In genomic region chr19:1936430-1936829, GRCh38 we compare ENCODE assay signal across 13 cellular contexts. TPM values are rescaled to one million over a fixed set of nuclear protein-coding genes. Genes with fewer than 3 reads are reported as not detected.
A peak's percentile ranks its signal among the peaks of the same experiment; 100 is the strongest.
DNase-seq lines count a peak whose midpoint lies in the region; ATAC-seq and TF ChIP-seq lines count a peak whose summit lies in the region.
"Had no signal": no experiment of that assay in that cellular context is flagged by ENCODE, and none has a peak within 500 bp of the region (broad histone marks: within the 10 kb centered on the region; RNA-seq: fewer than 3 reads in every experiment).

No MANE protein-coding gene starts in this region.

- 90% methylated on average over 3 of the region's 3 CpGs for WGBS in hepatocyte (ENCODE audit: low lambda C conversion rate, missing lambda C conversion rate)

- H3K4me1 Mint-ChIP-seq in natural killer cell: peaks cover 11 to 33% of the 10 kb centered on the region in 2 donors
- peaks cover 15 to 22% of the 10 kb centered on the region in 2 donors for H3K4me1 Mint-ChIP-seq in natural killer cell treated with Interleukin-12 subunit alpha and Interleukin-12 subunit beta and Interleukin-15 and Interleukin-18, amount 100 ng/mL, for 72 hours (ENCODE audit: low read depth in 2 of 2)

- TF ChIP-seq POLR2A in vagina (IDR thresholded peaks at IDR 0.05): no peak

- DNase-seq in natural killer cell: no peak
- no peak for DNase-seq in natural killer cell treated with Interleukin-12 subunit alpha and Interleukin-12 subunit beta and Interleukin-15 and Interleukin-18, amount 100 ng/mL, for 72 hours (ENCODE audit: low spot score)
- DNase-seq in hepatocyte (ENCODE audit: low spot score): no peak
- no peak for DNase-seq in vagina (ENCODE audit: extremely low spot score in 2 of 2)
- no peak for DNase-seq in HK-2 (ENCODE audit: unreplicated experiment)
- DNase-seq: activated CD4-positive, CD25-positive, alpha-beta regulatory T cell; activated effector memory CD4-positive, alpha-beta T cell treated with anti-CD3 and anti-CD28 coated beads, Interleukin-2, amount 50 U/mL, for 16 hours; cortex of kidney; MG63; NCI-H1694 treated with DMSO at 0.1 percent for 48 hours; NCI-H446 treated with DMSO at 0.1 percent for 48 hours had no signal

- peaks cover 1% of the 10 kb centered on the region for H3K79me2 ChIP-seq in hepatocyte

- no peaks in the 10 kb centered on the region for H3K9me3 Mint-ChIP-seq in natural killer cell
- H3K9me3 Mint-ChIP-seq in natural killer cell treated with Interleukin-12 subunit alpha and Interleukin-12 subunit beta and Interleukin-15 and Interleukin-18, amount 100 ng/mL, for 72 hours: peaks cover 3% of the 10 kb centered on the region

- no peak overlapping the region for H3K4me2 ChIP-seq in hepatocyte

- H3K4me1 ChIP-seq in hepatocyte (ENCODE audit: insufficient read depth): peaks cover 10% of the 10 kb centered on the region
- peaks cover 15% of the 10 kb centered on the region for H3K4me1 ChIP-seq in vagina

- H3K4me3 ChIP-seq in hepatocyte (no peak overlapping the region), vagina (no peak overlapping the region)
- H3K4me3 ChIP-seq: lung, MG63 had no signal

- H3K4me3 Mint-ChIP-seq in natural killer cell: peak overlapping the region; percentile 18
- no peak overlapping the region for H3K4me3 Mint-ChIP-seq in natural killer cell treated with Interleukin-12 subunit alpha and Interleukin-12 subunit beta and Interleukin-15 and Interleukin-18, amount 100 ng/mL, for 72 hours

- peak overlapping the region; percentile 51 for H3K27ac ChIP-seq in hepatocyte
- peak overlapping the region; percentile 20 for H3K27ac ChIP-seq in vagina

- H4K20me1 ChIP-seq in hepatocyte (ENCODE audit: insufficient read depth, poor library complexity, severe bottlenecking): no peaks in the 10 kb centered on the region

- H3K27me3 Mint-ChIP-seq in natural killer cell (ENCODE audit: low read depth in 2 of 2): peaks cover 0 to 3% of the 10 kb centered on the region in 2 donors
- H3K27me3 Mint-ChIP-seq in natural killer cell treated with Interleukin-12 subunit alpha and Interleukin-12 subunit beta and Interleukin-15 and Interleukin-18, amount 100 ng/mL, for 72 hours: no peaks in the 10 kb centered on the region

- H3K9me2 ChIP-seq in hepatocyte (replicated peaks; ENCODE audit: insufficient read depth): no peaks in the 10 kb centered on the region

- H3K36me3 ChIP-seq in hepatocyte (replicated peaks; ENCODE audit: insufficient read depth, low read depth) (no peaks in the 10 kb centered on the region), vagina (no peaks in the 10 kb centered on the region)
- H3K36me3 ChIP-seq: MG63 had no signal

- intact Hi-C loops in natural killer cell (cut with micrococcal nuclease) (no loop called here), vagina (cut with DNase I) (no loop called here)

- no peak overlapping the region for H2AFZ ChIP-seq in hepatocyte

- no peaks in the 10 kb centered on the region for H3K36me3 Mint-ChIP-seq in natural killer cell
- no peaks in the 10 kb centered on the region for H3K36me3 Mint-ChIP-seq in natural killer cell treated with Interleukin-12 subunit alpha and Interleukin-12 subunit beta and Interleukin-15 and Interleukin-18, amount 100 ng/mL, for 72 hours

- H3K27me3 ChIP-seq in hepatocyte: no peaks in the 10 kb centered on the region
- no peaks in the 10 kb centered on the region for H3K27me3 ChIP-seq in vagina
- H3K27me3 ChIP-seq: MG63 had no signal

- no peak for TF ChIP-seq CTCF in natural killer cell (IDR thresholded peaks at IDR 0.05)
- no peak for TF ChIP-seq CTCF in hepatocyte (IDR thresholded peaks at IDR 0.05; ENCODE audit: poor library complexity)
- no peak for TF ChIP-seq CTCF in vagina (IDR thresholded peaks at IDR 0.05)

- ATAC-seq in natural killer cell (no peak), GM21423 (IDR thresholded peaks at IDR 0.05; ENCODE audit: unreplicated experiment) (no peak)
- ATAC-seq in natural killer cell treated with Interleukin-12 subunit alpha and Interleukin-12 subunit beta and Interleukin-15 and Interleukin-18, amount 100 ng/mL, for 72 hours: no peak

- H3K27ac Mint-ChIP-seq in natural killer cell: peak overlapping the region; percentile 3 to 16
- peak overlapping the region in 1 of 2 donors; percentile 10 for H3K27ac Mint-ChIP-seq in natural killer cell treated with Interleukin-12 subunit alpha and Interleukin-12 subunit beta and Interleukin-15 and Interleukin-18, amount 100 ng/mL, for 72 hours

- H3K9me3 ChIP-seq in hepatocyte (ENCODE audit: low read depth) (no peaks in the 10 kb centered on the region), vagina (no peaks in the 10 kb centered on the region)

RNA-seq across cellular contexts. Expression of gene CSNK1G2, which starts 4.5 kb away (rescaled TPM):
- total RNA-seq in natural killer cell (100 to 1,000 TPM; 138 to 143 (median 139) TPM), hepatocyte (44.8 and 56.8 TPM in 2 replicates), vagina (77.6 TPM)
- total RNA-seq in natural killer cell treated with Interleukin-12 subunit alpha and Interleukin-12 subunit beta and Interleukin-15 and Interleukin-18, amount 100 ng/mL, for 72 hours: 100 to 1,000 TPM in 1 of 2 donors, 10 to 100 TPM in 1; 57.5 to 103 TPM
- 82.5 and 82.7 TPM in 2 replicates for polyA plus RNA-seq in hepatocyte

RNA-seq across cellular contexts. Expression of gene ADAT3, which starts 31.2 kb away (rescaled TPM):
- total RNA-seq in natural killer cell (10 to 100 TPM; 13.0 to 20.9 (median 13.1) TPM), hepatocyte (2.4 and 5.3 TPM in 2 replicates), vagina (5.2 TPM)
- 10 to 100 TPM in 1 of 2 donors, 1 to 10 TPM in 1; 7.5 to 13.3 TPM for total RNA-seq in natural killer cell treated with Interleukin-12 subunit alpha and Interleukin-12 subunit beta and Interleukin-15 and Interleukin-18, amount 100 ng/mL, for 72 hours
- polyA plus RNA-seq in hepatocyte: 11.0 and 11.6 TPM in 2 replicates

RNA-seq across cellular contexts. Expression of gene SCAMP4, which starts 31.2 kb away (rescaled TPM):
- total RNA-seq in natural killer cell (10 to 100 TPM; 43.1 to 53.7 (median 46.9) TPM), hepatocyte (69.3 and 77.2 TPM in 2 replicates), vagina (51.3 TPM)
- total RNA-seq in natural killer cell treated with Interleukin-12 subunit alpha and Interleukin-12 subunit beta and Interleukin-15 and Interleukin-18, amount 100 ng/mL, for 72 hours: 10 to 100 TPM; 34.8 to 66.2 TPM
- 89.8 and 103 TPM in 2 replicates for polyA plus RNA-seq in hepatocyte

RNA-seq across cellular contexts. Expression of gene ABHD17A, which starts 51.1 kb away (rescaled TPM):
- total RNA-seq in natural killer cell (100 to 1,000 TPM; 554 to 652 (median 608) TPM), hepatocyte (62.5 and 77.5 TPM in 2 replicates), vagina (83.0 TPM)
- 100 to 1,000 TPM; 127 to 132 TPM for total RNA-seq in natural killer cell treated with Interleukin-12 subunit alpha and Interleukin-12 subunit beta and Interleukin-15 and Interleukin-18, amount 100 ng/mL, for 72 hours
- polyA plus RNA-seq in hepatocyte: 99.7 and 102 TPM in 2 replicates
